Comparison of ENCODE assay signal across 9 cellular contexts in the genomic region with DNA sequence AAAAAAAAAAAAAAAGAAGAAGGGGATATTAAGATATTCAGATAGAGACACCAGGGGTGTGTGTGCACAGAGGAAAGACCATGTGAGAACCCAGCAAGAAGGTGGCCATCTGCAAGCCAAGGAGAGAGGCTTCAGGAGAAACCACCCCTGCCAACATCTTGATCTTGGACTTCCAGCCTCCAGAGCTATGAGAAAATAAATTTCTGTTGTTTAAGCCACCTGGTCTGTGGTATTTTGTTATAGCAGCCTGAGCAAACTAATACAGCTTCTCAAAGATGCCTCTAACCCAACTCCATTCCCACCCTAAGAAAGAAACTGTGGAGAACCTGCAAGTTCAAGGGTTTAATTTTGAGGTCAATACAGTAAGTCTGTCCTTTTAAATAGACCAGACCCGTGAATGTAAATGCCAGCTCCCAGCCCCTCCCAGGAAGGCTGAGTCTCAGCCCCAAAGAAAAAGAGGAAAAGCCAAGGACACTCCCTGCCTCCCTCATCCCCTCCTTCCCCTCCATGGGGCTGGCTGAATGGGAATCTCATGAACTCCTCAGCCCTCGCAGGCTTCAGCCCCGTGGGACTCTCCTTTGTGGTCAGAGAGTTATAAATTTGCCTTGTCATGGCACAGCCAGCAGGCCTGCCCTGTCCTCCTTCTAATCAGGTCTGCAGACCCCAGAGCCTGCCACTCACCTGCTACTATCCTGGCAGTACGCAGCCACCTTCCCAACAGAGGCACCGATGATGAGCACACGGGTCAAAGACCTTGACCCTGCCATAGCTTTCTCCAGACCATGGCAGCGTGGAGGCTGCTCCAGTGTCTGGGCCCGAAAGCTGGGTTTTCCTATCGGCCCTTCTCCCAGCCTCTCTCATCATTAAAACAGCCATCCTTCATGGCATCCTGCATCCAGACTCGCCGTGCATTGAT. TPM values are rescaled to one million over a fixed set of nuclear protein-coding genes. Genes with fewer than 3 reads are reported as not detected.
"Had no signal": no experiment of that assay in that cellular context is flagged by ENCODE, and none has a peak within 500 bp of the region (broad histone marks: within the 10 kb centered on the region; RNA-seq: fewer than 3 reads in every experiment).

No MANE protein-coding gene starts in this region.

RNA-seq across cellular contexts. Expression of a gene that starts 9.4 kb away (rescaled TPM):
- total RNA-seq: HT1080, LHCN-M2, MCF 10A, NCI-H460, PC-9, Right ventricle myocardium superior, SJSA1, T-cell had no signal
- polyA plus RNA-seq: SK-N-SH had no signal
